ENCODE assay signal across 37 cellular contexts in genomic region chr4:34974313-34974680, GRCh38.
"Had no signal": no experiment of that assay in that cellular context is flagged by ENCODE, and none has a peak within 500 bp of the region (broad histone marks: within the 10 kb centered on the region; RNA-seq: fewer than 3 reads in every experiment).

No MANE protein-coding gene starts in this region.

- H3K27ac ChIP-seq: adrenal gland, body of pancreas, brain microvascular endothelial cell, breast epithelium, WERI-Rb-1 had no signal

- H3K4me3 Mint-ChIP-seq: activated CD4-positive, alpha-beta memory T cell treated with anti-CD3 and anti-CD28 coated beads, Interleukin-2, amount 10 ng/mL, durations not matched to agents 7 days and 5 days; activated CD4-positive, alpha-beta T cell treated with anti-CD3 and anti-CD28 coated beads for 36 hours; activated CD4-positive, alpha-beta T cell treated with anti-CD3 and anti-CD28 coated beads, Interleukin-2, amount 10 ng/mL, durations not matched to agents 7 days and 5 days; activated CD8-positive, alpha-beta memory T cell treated with anti-CD3 and anti-CD28 coated beads, Interleukin-2, amount 10 ng/mL, durations not matched to agents 7 days and 5 days; activated CD8-positive, alpha-beta T cell treated with anti-CD3 and anti-CD28 coated beads, Interleukin-2, amount 10 ng/mL, durations not matched to agents 7 days and 5 days; activated naive CD4-positive, alpha-beta T cell treated with anti-CD3 and anti-CD28 coated beads for 36 hours; activated naive CD8-positive, alpha-beta T cell treated with anti-CD3 and anti-CD28 coated beads for 36 hours; activated T-cell treated with anti-CD3 and anti-CD28 coated beads, Interleukin-2, amount 50 U/mL, for 24 hours; T-helper 1 cell treated with Interleukin-12 subunit alpha and Interleukin-12 subunit beta and Interleukin-4 antibody, amounts not matched to agents 30 μg/mL and 1 μg/mL, for 36 hours; T-helper 2 cell treated with Interferon-gamma antibody and Interleukin-4, amounts not matched to agents 5 μg/mL and 100 μg/mL, for 36 hours; WTC11 had no signal

- H3K36me3 ChIP-seq: adrenal gland, brain microvascular endothelial cell, breast epithelium, WERI-Rb-1 had no signal

- H3K36me3 Mint-ChIP-seq: activated CD8-positive, alpha-beta memory T cell treated with anti-CD3 and anti-CD28 coated beads, Interleukin-2, amount 10 ng/mL, durations not matched to agents 7 days and 5 days; activated naive CD4-positive, alpha-beta T cell treated with anti-CD3 and anti-CD28 coated beads, Interleukin-2, amount 50 U/mL, for 72 hours; activated naive CD8-positive, alpha-beta T cell treated with anti-CD3 and anti-CD28 coated beads for 36 hours; WTC11 had no signal

- H3K27ac Mint-ChIP-seq: activated CD4-positive, alpha-beta memory T cell treated with anti-CD3 and anti-CD28 coated beads, Interleukin-2, amount 10 ng/mL, durations not matched to agents 7 days and 5 days; activated CD4-positive, alpha-beta T cell treated with anti-CD3 and anti-CD28 coated beads for 36 hours; activated CD4-positive, alpha-beta T cell treated with anti-CD3 and anti-CD28 coated beads, Interleukin-2, amount 10 ng/mL, durations not matched to agents 7 days and 5 days; activated CD8-positive, alpha-beta memory T cell treated with anti-CD3 and anti-CD28 coated beads, Interleukin-2, amount 10 ng/mL, durations not matched to agents 7 days and 5 days; activated CD8-positive, alpha-beta T cell treated with anti-CD3 and anti-CD28 coated beads, Interleukin-2, amount 10 ng/mL, durations not matched to agents 7 days and 5 days; activated naive CD4-positive, alpha-beta T cell treated with anti-CD3 and anti-CD28 coated beads for 36 hours; activated naive CD4-positive, alpha-beta T cell treated with anti-CD3 and anti-CD28 coated beads, Interleukin-2, amount 50 U/mL, for 72 hours; activated naive CD8-positive, alpha-beta T cell treated with anti-CD3 and anti-CD28 coated beads for 36 hours; activated T-cell treated with anti-CD3 and anti-CD28 coated beads, Interleukin-2, amount 50 U/mL, for 24 hours; activated T-helper 2 cell treated with anti-CD3 and anti-CD28 coated beads, Interferon-gamma antibody, Interleukin-2, Interleukin-4, amounts not matched to agents 10 μg/mL and 5 μg/mL and 100 μg/mL, durations not matched to agents 14 hours and 24 hours and 36 hours; T-helper 1 cell treated with Interleukin-12 subunit alpha and Interleukin-12 subunit beta and Interleukin-4 antibody, amounts not matched to agents 30 μg/mL and 1 μg/mL, for 36 hours; T-helper 2 cell treated with Interferon-gamma antibody and Interleukin-4, amounts not matched to agents 5 μg/mL and 100 μg/mL, for 36 hours; WTC11 had no signal

- H3K27me3 Mint-ChIP-seq: activated CD4-positive, alpha-beta memory T cell treated with anti-CD3 and anti-CD28 coated beads, Interleukin-2, amount 10 ng/mL, durations not matched to agents 7 days and 5 days; activated CD4-positive, alpha-beta T cell treated with anti-CD3 and anti-CD28 coated beads for 36 hours; activated CD4-positive, alpha-beta T cell treated with anti-CD3 and anti-CD28 coated beads, Interleukin-2, amount 10 ng/mL, durations not matched to agents 7 days and 5 days; activated CD8-positive, alpha-beta memory T cell treated with anti-CD3 and anti-CD28 coated beads, Interleukin-2, amount 10 ng/mL, durations not matched to agents 7 days and 5 days; activated naive CD8-positive, alpha-beta T cell treated with anti-CD3 and anti-CD28 coated beads for 36 hours; activated T-cell treated with anti-CD3 and anti-CD28 coated beads, Interleukin-2, amount 50 U/mL, for 24 hours had no signal

- H3K4me1 ChIP-seq: adrenal gland, body of pancreas, breast epithelium had no signal

- H3K4me1 Mint-ChIP-seq: activated CD4-positive, alpha-beta memory T cell treated with anti-CD3 and anti-CD28 coated beads, Interleukin-2, amount 10 ng/mL, durations not matched to agents 7 days and 5 days; activated CD4-positive, alpha-beta T cell treated with anti-CD3 and anti-CD28 coated beads for 36 hours; activated CD4-positive, alpha-beta T cell treated with anti-CD3 and anti-CD28 coated beads, Interleukin-2, amount 10 ng/mL, durations not matched to agents 7 days and 5 days; activated CD8-positive, alpha-beta memory T cell treated with anti-CD3 and anti-CD28 coated beads, Interleukin-2, amount 10 ng/mL, durations not matched to agents 7 days and 5 days; activated naive CD8-positive, alpha-beta T cell treated with anti-CD3 and anti-CD28 coated beads for 36 hours; WTC11 had no signal

- H3K9me3 ChIP-seq: adrenal gland, body of pancreas, breast epithelium had no signal

- ATAC-seq: activated CD4-positive, alpha-beta T cell treated with anti-CD3 and anti-CD28 coated beads for 36 hours; activated CD4-positive, CD25-positive, alpha-beta regulatory T cell treated with anti-CD3 and anti-CD28 coated beads, Interleukin-2, amount 50 U/mL, for 24 hours; activated CD8-positive, alpha-beta memory T cell treated with anti-CD3 and anti-CD28 coated beads, Interleukin-2, amount 10 ng/mL, durations not matched to agents 7 days and 5 days; activated CD8-positive, alpha-beta T cell treated with anti-CD3 and anti-CD28 coated beads, Interleukin-2, amount 10 ng/mL, durations not matched to agents 7 days and 5 days; activated naive CD4-positive, alpha-beta T cell treated with anti-CD3 and anti-CD28 coated beads, Interleukin-2, amount 50 U/mL, for 72 hours; body of pancreas; WTC11 had no signal

- H3K4me3 ChIP-seq: adrenal gland, body of pancreas, breast epithelium had no signal

- DNase-seq: activated CD4-positive, alpha-beta memory T cell treated with anti-CD3 and anti-CD28 coated beads, Interleukin-2, amount 10 ng/mL, durations not matched to agents 7 days and 5 days; activated CD4-positive, alpha-beta T cell treated with anti-CD3 and anti-CD28 coated beads for 1 hour; activated CD4-positive, alpha-beta T cell treated with anti-CD3 and anti-CD28 coated beads for 36 hours; activated CD4-positive, alpha-beta T cell treated with anti-CD3 and anti-CD28 coated beads for 48 hours; activated CD4-positive, alpha-beta T cell treated with anti-CD3 and anti-CD28 coated beads, Interleukin-2, amount 10 ng/mL, durations not matched to agents 7 days and 5 days; activated CD4-positive, alpha-beta T cell treated with anti-CD3 and anti-CD28 coated beads, Interleukin-2, amount 50 U/mL, for 48 hours; activated CD4-positive, CD25-positive, alpha-beta regulatory T cell; activated CD8-positive, alpha-beta memory T cell treated with anti-CD3 and anti-CD28 coated beads for 24 hours; activated CD8-positive, alpha-beta memory T cell treated with anti-CD3 and anti-CD28 coated beads, Interleukin-2, amount 10 ng/mL, durations not matched to agents 7 days and 5 days; activated CD8-positive, alpha-beta memory T cell treated with anti-CD3 and anti-CD28 coated beads, Interleukin-2, amount 50 U/mL, for 48 hours; activated CD8-positive, alpha-beta T cell treated with anti-CD3 and anti-CD28 coated beads, Interleukin-2, amount 10 ng/mL, durations not matched to agents 7 days and 5 days; activated effector memory CD4-positive, alpha-beta T cell treated with anti-CD3 and anti-CD28 coated beads, Interleukin-2, amount 50 U/mL, for 16 hours; activated gamma-delta T cell treated with Interleukin-2 at 50 U/mL for 16 hours; activated naive CD4-positive, alpha-beta T cell; activated naive CD4-positive, alpha-beta T cell treated with anti-CD3 and anti-CD28 coated beads for 36 hours; activated naive CD4-positive, alpha-beta T cell treated with anti-CD3 and anti-CD28 coated beads, Interleukin-2, amount 50 U/mL, for 16 hours; activated naive CD8-positive, alpha-beta T cell treated with anti-CD3 and anti-CD28 coated beads for 36 hours; activated T-cell treated with anti-CD3 and anti-CD28 coated beads, Interleukin-2, amount 50 U/mL, for 24 hours; activated T-cell treated with anti-CD3 and anti-CD28 coated beads, Interleukin-2, amount 50 U/mL, for 48 hours; adrenal gland; amniotic stem cell; aorta; body of pancreas; brain microvascular endothelial cell; central memory CD4-positive, alpha-beta T cell; SW 1271; T-helper 1 cell; T-helper 2 cell; T-helper 9 cell; WERI-Rb-1 had no signal

- H3K27me3 ChIP-seq: adrenal gland, body of pancreas, brain microvascular endothelial cell, breast epithelium had no signal
